ENCODE assay signal across 9 cellular contexts in genomic region chr4:156962551-156962974, GRCh38. TPM values are rescaled to one million over a fixed set of nuclear protein-coding genes. Genes with fewer than 3 reads are reported as not detected.
DNase-seq lines count a peak whose midpoint lies in the region; TF ChIP-seq lines count a peak whose summit lies in the region.
"Had no signal": no experiment of that assay in that cellular context is flagged by ENCODE, and none has a peak within 500 bp of the region (broad histone marks: within the 10 kb centered on the region; RNA-seq: fewer than 3 reads in every experiment).

No MANE protein-coding gene starts in this region.

- intact Hi-C loops in esophagus squamous epithelium (cut with DNase I), result no loop called here

- H3K27ac ChIP-seq in AG04450 (ENCODE audit: low read depth, low read length), result peak overlapping the region; percentile 88
- H3K27ac ChIP-seq in esophagus squamous epithelium, result peak overlapping the region; percentile 7 to 61 (median 54)

- H3K4me3 ChIP-seq in AG04450 (ENCODE audit: low read depth, low read length), result no peak overlapping the region
- H3K4me3 ChIP-seq in esophagus squamous epithelium, result no peak overlapping the region

- TF ChIP-seq POLR2A in esophagus squamous epithelium (IDR thresholded peaks at IDR 0.05), result no peak

- DNase-seq in AG04450 (ENCODE audit: low read depth, low spot score) (peak; percentile 98), NCI-H82 (lab: John Stamatoyannopoulos, UW) (peak; percentile 66), esophagus squamous epithelium (lab: John Stamatoyannopoulos, UW) (no peak), myocyte (ENCODE audit: low read depth) (peak; percentile 72), NCI-H2196 treated with DMSO at 0.1 percent for 48 hours (lab: John Stamatoyannopoulos, UW; ENCODE audit: unreplicated experiment) (no peak), NCI-H2171 (lab: John Stamatoyannopoulos, UW) (no peak), T-helper 2 cell (no peak)
- DNase-seq in activated naive CD4-positive, alpha-beta T cell treated with Interleukin-2 at 50 U/mL for 16 hours, result no peak
- DNase-seq: cerebellar nuclear complex had no signal

- POLR2A ChIA-PET in AG04450 (lab: Yijun Ruan, JAX), result interaction anchor here (0.6 to 2.0 kb wide), 17 partner anchors 8 to 486 kb away, joined by 3 to 7 read pairs (median 4); no protein-coding TSS in a partner anchor

- 33 to 35% methylated on average over 3 of the region's 3 CpGs for WGBS in esophagus squamous epithelium, 2 donors

- H3K27me3 ChIP-seq in AG04450 (ENCODE audit: control insufficient read depth, insufficient read depth, low read length) (no peaks in the 10 kb centered on the region), esophagus squamous epithelium (no peaks in the 10 kb centered on the region)

- H3K9me3 ChIP-seq in AG04450 (ENCODE audit: control insufficient read depth, insufficient read depth, low read length) (no peaks in the 10 kb centered on the region), esophagus squamous epithelium (no peaks in the 10 kb centered on the region)

- CTCF ChIA-PET in AG04450 (lab: Charles Lee), result interaction anchor here (2.4 to 2.7 kb wide), 2 partner anchors 8 to 487 kb away, joined by 5 to 9 read pairs; no protein-coding TSS in a partner anchor

- H3K4me1 ChIP-seq in esophagus squamous epithelium, result peaks cover 5 to 45% (median 34%) of the 10 kb centered on the region in 3 donors

- no peaks in the 10 kb centered on the region for H3K36me3 ChIP-seq in esophagus squamous epithelium

- no peak for TF ChIP-seq CTCF in AG04450 (IDR thresholded peaks at IDR 0.05; ENCODE audit: low read depth, low read length)
- TF ChIP-seq CTCF in esophagus squamous epithelium (IDR thresholded peaks at IDR 0.05), result no peak

RNA-seq across cellular contexts. Expression of gene PDGFC, which starts 9.0 kb away (rescaled TPM):
- 66.8 and 72.7 TPM in 2 replicates for polyA plus RNA-seq in AG04450 (2011; rRNA removed)
- 90.2 and 126 TPM in 2 replicates for polyA minus RNA-seq in AG04450 (2011; rRNA and poly(A)+ RNA removed)
- total RNA-seq in esophagus squamous epithelium (10 to 100 TPM in 2 of 4 donors, 1 to 10 TPM in 2; 2.9 to 22.1 (median 7.7) TPM), myocyte (38.0 and 49.5 TPM in 2 replicates)
- polyA plus RNA-seq in myocyte (2012), result 91.4 TPM

Comparison
In these comparisons a context has a peak if more than half of its experiments do, and no peak if none do; other contexts are left out.
1. DNase-seq: peak in AG04450 (single experiment), NCI-H82 (single experiment) and myocyte (single experiment); none in esophagus squamous epithelium (single experiment), activated naive CD4-positive, alpha-beta T cell treated with Interleukin-2 at 50 U/mL for 16 hours (single experiment), NCI-H2196 treated with DMSO at 0.1 percent for 48 hours (single experiment), NCI-H2171 (single experiment) and T-helper 2 cell (0 of 5).